Comparison of ENCODE assay signal across 22 cellular contexts in genomic region chr11:2193099-2193886, GRCh38. TPM values are rescaled to one million over a fixed set of nuclear protein-coding genes. Genes with fewer than 3 reads are reported as not detected.
DNase-seq lines count a peak whose midpoint lies in the region; ATAC-seq, FAIRE-seq and TF ChIP-seq lines count a peak whose summit lies in the region.
"Had no signal": no experiment of that assay in that cellular context is flagged by ENCODE, and none has a peak within 500 bp of the region (broad histone marks: within the 10 kb centered on the region; RNA-seq: fewer than 3 reads in every experiment).

No MANE protein-coding gene starts in this region.

- ATAC-seq in heart left ventricle, result peak; percentile 52 to 87 (median 76)
- ATAC-seq in right cardiac atrium, result no peak
- ATAC-seq in left colon, result peak; percentile 80
- ATAC-seq: A549, GM12878 had no signal

- TF ChIP-seq CTCF in heart left ventricle (IDR thresholded peaks at IDR 0.05) (no peak), SK-N-SH (IDR thresholded peaks at IDR 0.05) (no peak), transverse colon (IDR thresholded peaks at IDR 0.05) (no peak), D721Med (IDR thresholded peaks at IDR 0.05; ENCODE audit: insufficient read depth, missing control alignments) (no peak)

- POLR2A ChIA-PET in SK-N-SH (lab: Yijun Ruan, JAX), result interaction anchor here (0.7 to 2.7 kb wide), 12 partner anchors 7 to 541 kb away, joined by 3 to 17 read pairs (median 5); partner anchors contain the start of genes MRPL23 and TSSC4

- no peaks in the 10 kb centered on the region for H3F3A ChIP-seq in SK-N-SH (replicated peaks; ENCODE audit: insufficient read depth)

- H3K36me3 ChIP-seq in heart left ventricle (no peaks in the 10 kb centered on the region), SK-N-SH (replicated peaks in 1 of 2; ENCODE audit: control insufficient read depth in 1 of 2, insufficient read depth in 2 of 2, low read length in 1 of 2) (no peaks in the 10 kb centered on the region), transverse colon (no peaks in the 10 kb centered on the region)
- H3K36me3 ChIP-seq: HAP-1, MG63 had no signal

- FAIRE-seq in D721Med (lab: Jason Lieb, UNC), result no peak
- FAIRE-seq: A549, GM12878, GM18507, HTR-8/SVneo, RCC 7860 had no signal

- DNase-seq in heart left ventricle (peak in 3 of 5 donors; percentile 29 to 84 (median 66)), right cardiac atrium (no peak), SK-N-SH (peak; percentile 87), left colon (peak; percentile 56 to 63), transverse colon (peak; percentile 64), ACHN (no peak), D721Med (ENCODE audit: insufficient read length, low spot score) (no peak), HK-2 (ENCODE audit: unreplicated experiment) (no peak)
- DNase-seq: AML-193; CD4-positive, CD25-positive, alpha-beta regulatory T cell; MG63; NCI-H1105; NCI-H187 treated with DMSO at 0.1 percent for 48 hours had no signal

- H3K4me2 ChIP-seq in SK-N-SH, result no peak overlapping the region
- H3K4me2 ChIP-seq: A549, KMS-11 had no signal

- in situ Hi-C loops in transverse colon (cut with MboI; ENCODE audit: low pct_ligation_motif_present in 1 of 4, low pct_unique_long_range_greater_than_20kb in 1 of 4, low sequenced_read_pairs in 3 of 4) (loop anchor here in 2 of 4 donors (10.0 to 25.0 kb wide), 4 partner anchors 94 to 232 kb away; partner anchors contain the start of gene TSSC4 (in 1 of the 2)), ACHN (cut with HindIII; ENCODE audit: low pct_ligation_motif_present, low pct_unique_long_range_greater_than_20kb, low sequenced_read_pairs) (no loop called here)

- H3K79me2 ChIP-seq in SK-N-SH (ENCODE audit: insufficient read depth), result no peaks in the 10 kb centered on the region

- no peak overlapping the region for H2AFZ ChIP-seq in SK-N-SH (ENCODE audit: low read depth)

- H3K9me3 ChIP-seq in heart left ventricle (no peaks in the 10 kb centered on the region), right cardiac atrium (ENCODE audit: control insufficient read depth, low read length) (no peaks in the 10 kb centered on the region), SK-N-SH (no peaks in the 10 kb centered on the region), transverse colon (no peaks in the 10 kb centered on the region)
- H3K9me3 ChIP-seq: A549, HAP-1, MG63 had no signal

- no peaks in the 10 kb centered on the region for H3K9me2 ChIP-seq in SK-N-SH

- H3K27ac ChIP-seq in heart left ventricle (peak overlapping the region in 4 of 12 donors; percentile 22 to 42 (median 35)), right cardiac atrium (ENCODE audit: low read length) (no peak overlapping the region), SK-N-SH (ENCODE audit: low read depth in 2 of 2, low read length in 1 of 2) (peak overlapping the region in 1 of 2 experiments; percentile 95; a peak in 3 of 4 replicates), transverse colon (no peak overlapping the region)
- H3K27ac ChIP-seq: A549, KMS-11 had no signal

- H3K27me3 ChIP-seq in heart left ventricle, result peaks cover 0 to 35% (median 0%) of the 10 kb centered on the region in 9 donors
- no peaks in the 10 kb centered on the region for H3K27me3 ChIP-seq in right cardiac atrium (ENCODE audit: control insufficient read depth, insufficient read depth)
- H3K27me3 ChIP-seq in SK-N-SH (ENCODE audit: insufficient read depth), result no peaks in the 10 kb centered on the region
- H3K27me3 ChIP-seq in transverse colon, result peaks cover 33% of the 10 kb centered on the region
- H3K27me3 ChIP-seq: MG63 had no signal

- CTCF ChIA-PET in SK-N-SH (lab: Yijun Ruan, JAX), result interaction anchor here (0.6 to 5.7 kb wide), 27 partner anchors 7 to 694 kb away, joined by 3 to 138 read pairs (median 6); partner anchors contain the start of genes C11orf21, CD81, TH and TSPAN32

- WGBS in heart left ventricle, 4 donors, result 56 to 65% (median 58%) methylated on average over 22 to 26 of the region's 26 CpGs
- 76% methylated on average over 26 of the region's 26 CpGs for WGBS in right cardiac atrium
- 23% methylated on average over 17 of the region's 26 CpGs for WGBS in SK-N-SH (ENCODE audit: low lambda C conversion rate)
- WGBS in transverse colon (ENCODE audit: low coverage in 1 of 2), 2 donors, result 65% methylated on average over 23 of the region's 26 CpGs; no CpG with 5 or more reads in 1 of the 2 donors

- no peak for TF ChIP-seq POLR2A in heart left ventricle (IDR thresholded peaks at IDR 0.05)
- TF ChIP-seq POLR2A in transverse colon (IDR thresholded peaks at IDR 0.05), result no peak

- TF ChIP-seq RAD21 in SK-N-SH (IDR thresholded peaks at IDR 0.05; ENCODE audit: low read length), result no peak

- TF ChIP-seq EP300 in SK-N-SH (IDR thresholded peaks at IDR 0.05; ENCODE audit: borderline replicate concordance in 1 of 2, low read depth in 1 of 2, low read length in 1 of 2), result peak in 1 of 2 experiments; percentile 97; a peak in 2 of 4 replicates
- no peak for TF ChIP-seq EP300 in transverse colon (IDR thresholded peaks at IDR 0.05; ENCODE audit: low read depth)

- H3K9ac ChIP-seq in SK-N-SH, result no peak overlapping the region
- H3K9ac ChIP-seq: KMS-11 had no signal

- no peaks in the 10 kb centered on the region for H4K20me1 ChIP-seq in SK-N-SH (ENCODE audit: insufficient read depth)

- H3K4me1 ChIP-seq in heart left ventricle, result peaks cover 0 to 23% (median 2%) of the 10 kb centered on the region in 12 donors
- no peaks in the 10 kb centered on the region for H3K4me1 ChIP-seq in right cardiac atrium (ENCODE audit: control insufficient read depth, insufficient read depth, low read length)
- H3K4me1 ChIP-seq in SK-N-SH (ENCODE audit: control insufficient read depth in 1 of 2, insufficient read depth in 2 of 2, low read depth in 1 of 2, low read length in 1 of 2), result peaks cover 0 to 51% of the 10 kb centered on the region in 2 experiments; a peak in 1 of 4 replicates
- peaks cover 0 to 3% (median 0%) of the 10 kb centered on the region in 4 donors for H3K4me1 ChIP-seq in transverse colon
- H3K4me1 ChIP-seq: A549, HAP-1 had no signal

- H3K4me3 ChIP-seq in heart left ventricle, result no peak overlapping the region
- no peak overlapping the region for H3K4me3 ChIP-seq in right cardiac atrium (ENCODE audit: low read length)
- no peak overlapping the region; a peak in 1 of 4 replicates for H3K4me3 ChIP-seq in SK-N-SH (ENCODE audit: low read depth in 2 of 2, low read length in 1 of 2)
- no peak overlapping the region for H3K4me3 ChIP-seq in transverse colon
- H3K4me3 ChIP-seq: A549, GM12878, HAP-1, MG63 had no signal

- intact Hi-C loops in heart left ventricle (cut with DNase I) (loop anchor here in 6 of 10 donors (10.0 kb wide), 3 partner anchors 332 to 702 kb away; no protein-coding TSS in a partner anchor), right cardiac atrium (cut with DNase I) (loop anchor here in 2 of 4 donors (10.0 kb wide), 3 partner anchors 332 to 692 kb away; partner anchors contain the start of gene CDKN1C (in 1 of the 2)), left colon (cut with DNase I, micrococcal nuclease) (loop anchor here in 1 of 2 donors (10.0 kb wide), 1 partner anchor 102 kb away; no protein-coding TSS in a partner anchor), transverse colon (cut with DNase I; ENCODE audit: low total_unique reads) (loop anchor here (10.0 kb wide), 1 partner anchor 332 kb away; no protein-coding TSS in a partner anchor)

TF ChIP-seq in SK-N-SH, 30 proteins besides CTCF, POLR2A, EP300 and RAD21 (continues in another document):
- TF ChIP-seq YY1 (IDR thresholded peaks at IDR 0.05; ENCODE audit: low read depth) (no peak), TCF12 (IDR thresholded peaks at IDR 0.05) (peak; percentile 69), USF1 (IDR thresholded peaks at IDR 0.05; ENCODE audit: borderline replicate concordance, low read depth) (no peak), SMC3 (IDR thresholded peaks at IDR 0.05; ENCODE audit: low read depth, low read length) (peak; percentile 8; the same call in 1 of the 2 replicates), POLR2AphosphoS5 (IDR thresholded peaks at IDR 0.05; ENCODE audit: low read depth, low read length) (0 out of 2 replicates have a peak, but pooled peaks have one; percentile 36), GATA2 (CRISPR knock-in tag; IDR thresholded peaks at IDR 0.05) (peak; percentile 92), CHD2 (IDR thresholded peaks at IDR 0.05; ENCODE audit: low read length, partially characterized antibody) (peak; percentile 90), RCOR1 (IDR thresholded peaks at IDR 0.05; ENCODE audit: low read length) (peak; percentile 93; the same call in 1 of the 2 replicates), MXI1 (IDR thresholded peaks at IDR 0.05; ENCODE audit: low read depth, low read length) (peak; percentile 20; the same call in 1 of the 2 replicates)

RNA-seq across cellular contexts. Expression of gene TH, which starts 21.7 kb away (rescaled TPM):
- not detected for total RNA-seq in heart left ventricle
- polyA plus RNA-seq in heart left ventricle, result under 1 TPM in 1 of 2 donors, not detected in 1; 0.08 TPM
- not detected for total RNA-seq in right cardiac atrium
- not detected for polyA plus RNA-seq in right cardiac atrium
- not detected in 2 replicates for polyA plus RNA-seq in SK-N-SH (2012; rRNA removed)
- polyA plus RNA-seq in SK-N-SH (2012; cell fraction: cytosol; rRNA removed), result not detected in 2 replicates
- not detected in 2 replicates for polyA plus RNA-seq in SK-N-SH (2012; cell fraction: nucleus; rRNA removed)
- not detected for total RNA-seq in left colon
- not detected for total RNA-seq in transverse colon
- total RNA-seq: CD4-positive, CD25-positive, alpha-beta regulatory T cell; GM12878; NCI-H460; SK-MEL-5 had no signal
- polyA plus RNA-seq: A549; CD4-positive, CD25-positive, alpha-beta regulatory T cell; GM12878 had no signal

RNA-seq across cellular contexts. Expression of gene INS, which starts 32.3 kb away (rescaled TPM):
- under 1 TPM in 1 of 9 donors, not detected in 8; 0.67 TPM for total RNA-seq in heart left ventricle
- 1 to 10 TPM in 1 of 2 donors, not detected in 1; 1.8 TPM for polyA plus RNA-seq in heart left ventricle
- 1 to 10 TPM in 1 of 4 donors, not detected in 3; 1.1 TPM for total RNA-seq in right cardiac atrium
- polyA plus RNA-seq in right cardiac atrium, result not detected
- not detected in 2 replicates for polyA plus RNA-seq in SK-N-SH (2012; rRNA removed)
- polyA plus RNA-seq in SK-N-SH (2012; cell fraction: cytosol; rRNA removed), result not detected in 2 replicates
- not detected in 2 replicates for polyA plus RNA-seq in SK-N-SH (2012; cell fraction: nucleus; rRNA removed)
- 1 to 10 TPM in 1 of 2 donors, not detected in 1; 1.3 TPM for total RNA-seq in left colon
- not detected for total RNA-seq in transverse colon
- total RNA-seq: CD4-positive, CD25-positive, alpha-beta regulatory T cell; GM12878; NCI-H460; SK-MEL-5 had no signal
- polyA plus RNA-seq: A549; CD4-positive, CD25-positive, alpha-beta regulatory T cell; GM12878 had no signal

RNA-seq across cellular contexts. Expression of gene IGF2, which starts 54.1 kb away (rescaled TPM):
- total RNA-seq in heart left ventricle (100 to 1,000 TPM in 5 of 9 donors, 10 to 100 TPM in 4; 61.9 to 175 (median 102) TPM), right cardiac atrium (10 to 100 TPM; 34.6 to 94.1 (median 47.0) TPM), left colon (10 to 100 TPM in 1 of 2 donors, 1 to 10 TPM in 1; 7.3 to 10.8 TPM), transverse colon (10 to 100 TPM in 3 of 4 donors, 1 to 10 TPM in 1; 8.2 to 19.8 (median 12.2) TPM)
- polyA plus RNA-seq in heart left ventricle (10 to 100 TPM; 48.9 to 56.3 TPM), right cardiac atrium (66.3 TPM), SK-N-SH (2012; rRNA removed) (0.05 TPM in 1 of 2 replicates, not detected in the other)
- polyA plus RNA-seq in SK-N-SH (2012; cell fraction: cytosol; rRNA removed), result 0.03 and 0.04 TPM in 2 replicates
- polyA plus RNA-seq in SK-N-SH (2012; cell fraction: nucleus; rRNA removed), result not detected in 2 replicates
- polyA plus RNA-seq: CD4-positive, CD25-positive, alpha-beta regulatory T cell; GM12878 had no signal

Comparison
In these comparisons a context has a peak if more than half of its experiments do, and no peak if none do; other contexts are left out.
1. ATAC-seq: peak in heart left ventricle (4 of 4) and left colon (single experiment); none in right cardiac atrium (0 of 2).
2. DNase-seq: peak in heart left ventricle (3 of 5), SK-N-SH (single experiment), left colon (2 of 2) and transverse colon (single experiment); none in right cardiac atrium (0 of 3), ACHN (single experiment), D721Med (single experiment) and HK-2 (single experiment).